Comparison of ENCODE assay signal across 15 cellular contexts in genomic region chr16:51034481-51035109, GRCh38.
DNase-seq lines count a peak whose midpoint lies in the region; ATAC-seq and TF ChIP-seq lines count a peak whose summit lies in the region.
"Had no signal": no experiment of that assay in that cellular context is flagged by ENCODE, and none has a peak within 500 bp of the region (broad histone marks: within the 10 kb centered on the region; RNA-seq: fewer than 3 reads in every experiment).

No MANE protein-coding gene starts in this region.

- H3K36me3 ChIP-seq in A673 (ENCODE audit: insufficient read depth, low read length, poor library complexity, severe bottlenecking) (no peaks in the 10 kb centered on the region), GM23338 (ENCODE audit: insufficient read depth) (no peaks in the 10 kb centered on the region), BE2C (no peaks in the 10 kb centered on the region)
- H3K36me3 ChIP-seq: esophagus muscularis mucosa had no signal

- CTCF ChIA-PET in A673 (lab: Charles Lee), result no interaction called here
- CTCF ChIA-PET in activated CD8-positive, alpha-beta T cell treated with anti-CD3 and anti-CD28 coated beads, Interleukin-2, amount 10 ng/mL, durations not matched to agents 7 days and 5 days (lab: Charles Lee), result no interaction called here

- H3K27me3 ChIP-seq in A673 (replicated peaks; ENCODE audit: insufficient read depth, low read depth, low read length, poor library complexity), result peaks cover 4% of the 10 kb centered on the region
- H3K27me3 ChIP-seq in GM23338 (ENCODE audit: insufficient read depth), result no peaks in the 10 kb centered on the region
- H3K27me3 ChIP-seq in BE2C, result no peaks in the 10 kb centered on the region
- H3K27me3 ChIP-seq: esophagus muscularis mucosa had no signal

- H2AFZ ChIP-seq in GM23338, result no peak overlapping the region

- H3K4me1 Mint-ChIP-seq in GM23338, result peaks cover 21% of the 10 kb centered on the region
- no peaks in the 10 kb centered on the region for H3K4me1 Mint-ChIP-seq in activated CD8-positive, alpha-beta T cell treated with anti-CD3 and anti-CD28 coated beads, Interleukin-2, amount 10 ng/mL, durations not matched to agents 7 days and 5 days (ENCODE audit: low read depth)
- H3K4me1 Mint-ChIP-seq: activated naive CD8-positive, alpha-beta T cell treated with anti-CD3 and anti-CD28 coated beads, Interleukin-2, amount 10 ng/mL, durations not matched to agents 7 days and 5 days; memory B cell had no signal

- H3K36me3 Mint-ChIP-seq in GM23338 (ENCODE audit: low read depth), result no peaks in the 10 kb centered on the region
- no peaks in the 10 kb centered on the region for H3K36me3 Mint-ChIP-seq in activated CD8-positive, alpha-beta T cell treated with anti-CD3 and anti-CD28 coated beads, Interleukin-2, amount 10 ng/mL, durations not matched to agents 7 days and 5 days (ENCODE audit: low read depth)
- H3K36me3 Mint-ChIP-seq: activated CD4-positive, alpha-beta memory T cell treated with anti-CD3 and anti-CD28 coated beads for 36 hours; activated naive CD8-positive, alpha-beta T cell treated with anti-CD3 and anti-CD28 coated beads, Interleukin-2, amount 10 ng/mL, durations not matched to agents 7 days and 5 days; memory B cell had no signal

- H3K4me3 ChIP-seq in A673 (ENCODE audit: low read depth, low read length, poor library complexity, severe bottlenecking) (no peak overlapping the region), GM23338 (no peak overlapping the region), BE2C (ENCODE audit: low read depth, low read length) (no peak overlapping the region)
- H3K4me3 ChIP-seq: esophagus muscularis mucosa had no signal

- DNase-seq in A673 (ENCODE audit: low spot score) (peak; percentile 19), GM23338 (ENCODE audit: low spot score) (no peak), NCI-H2081 treated with DMSO at 0.1 percent for 48 hours (lab: John Stamatoyannopoulos, UW) (peak; percentile 43), cerebellar cortex (ENCODE audit: low spot score) (peak; percentile 1), dedifferentiated amniotic fluid mesenchymal stem cell (ENCODE audit: extremely low spot score) (no peak), BE2C (no peak)
- no peak for DNase-seq in activated CD8-positive, alpha-beta T cell treated with anti-CD3 and anti-CD28 coated beads, Interleukin-2, amount 10 ng/mL, durations not matched to agents 7 days and 5 days
- DNase-seq: activated CD4-positive, alpha-beta memory T cell treated with anti-CD3 and anti-CD28 coated beads for 36 hours; activated naive CD8-positive, alpha-beta T cell treated with anti-CD3 and anti-CD28 coated beads, Interleukin-2, amount 10 ng/mL, durations not matched to agents 7 days and 5 days; activated T-cell treated with anti-CD3 and anti-CD28 coated beads, Interleukin-2, amount 50 U/mL, for 72 hours; NCI-H526 treated with DMSO at 0.1 percent for 48 hours; nephron progenitor cell had no signal

- ATAC-seq in GM23338, result no peak
- no peak for ATAC-seq in activated CD8-positive, alpha-beta T cell treated with anti-CD3 and anti-CD28 coated beads, Interleukin-2, amount 10 ng/mL, durations not matched to agents 7 days and 5 days
- no peak for ATAC-seq in GM18498 (IDR thresholded peaks at IDR 0.05; ENCODE audit: unreplicated experiment)
- ATAC-seq: activated T-cell treated with anti-CD3 and anti-CD28 coated beads, Interleukin-2, amount 50 U/mL, for 72 hours had no signal

- H3K4me1 ChIP-seq in A673 (ENCODE audit: insufficient read depth, low read length, poor library complexity, severe bottlenecking) (peaks cover 7% of the 10 kb centered on the region), GM23338 (ENCODE audit: insufficient read depth) (peaks cover 17% of the 10 kb centered on the region), BE2C (no peaks in the 10 kb centered on the region)

- no peaks in the 10 kb centered on the region for H3K9me3 ChIP-seq in A673 (ENCODE audit: low read depth, low read length, poor library complexity, severe bottlenecking)
- no peaks in the 10 kb centered on the region for H3K9me3 ChIP-seq in BE2C
- H3K9me3 ChIP-seq: esophagus muscularis mucosa had no signal

- no peaks in the 10 kb centered on the region; the same call in 1 of the 3 replicates for H3K9me3 Mint-ChIP-seq in GM23338
- H3K9me3 Mint-ChIP-seq in activated CD8-positive, alpha-beta T cell treated with anti-CD3 and anti-CD28 coated beads, Interleukin-2, amount 10 ng/mL, durations not matched to agents 7 days and 5 days (ENCODE audit: insufficient read depth), result no peaks in the 10 kb centered on the region
- H3K9me3 Mint-ChIP-seq: activated CD4-positive, alpha-beta memory T cell treated with anti-CD3 and anti-CD28 coated beads for 36 hours; activated naive CD8-positive, alpha-beta T cell treated with anti-CD3 and anti-CD28 coated beads, Interleukin-2, amount 10 ng/mL, durations not matched to agents 7 days and 5 days; activated T-cell treated with anti-CD3 and anti-CD28 coated beads, Interleukin-2, amount 50 U/mL, for 72 hours; nephron progenitor cell had no signal

- peak overlapping the region; percentile 58 for H3K4me2 ChIP-seq in GM23338

- H3K4me3 Mint-ChIP-seq in GM23338, result no peak overlapping the region
- no peak overlapping the region for H3K4me3 Mint-ChIP-seq in activated CD8-positive, alpha-beta T cell treated with anti-CD3 and anti-CD28 coated beads, Interleukin-2, amount 10 ng/mL, durations not matched to agents 7 days and 5 days
- H3K4me3 Mint-ChIP-seq: activated CD4-positive, alpha-beta memory T cell treated with anti-CD3 and anti-CD28 coated beads for 36 hours; activated naive CD8-positive, alpha-beta T cell treated with anti-CD3 and anti-CD28 coated beads, Interleukin-2, amount 10 ng/mL, durations not matched to agents 7 days and 5 days; activated T-cell treated with anti-CD3 and anti-CD28 coated beads, Interleukin-2, amount 50 U/mL, for 72 hours; memory B cell; nephron progenitor cell had no signal

- no peaks in the 10 kb centered on the region for H3K79me2 ChIP-seq in GM23338 (replicated peaks; ENCODE audit: insufficient read depth)

- no peaks in the 10 kb centered on the region for H3F3A ChIP-seq in GM23338 (replicated peaks; ENCODE audit: low read depth)

- POLR2A ChIA-PET in A673 (lab: Charles Lee; ENCODE audit: low non-redundant PET), result no interaction called here
- POLR2A ChIA-PET in activated CD8-positive, alpha-beta T cell treated with anti-CD3 and anti-CD28 coated beads, Interleukin-2, amount 10 ng/mL, durations not matched to agents 7 days and 5 days (lab: Charles Lee), result no interaction called here

- H3K27ac ChIP-seq in A673 (ENCODE audit: low read depth, low read length, poor library complexity, severe bottlenecking) (no peak overlapping the region), GM23338 (ENCODE audit: low read depth) (no peak overlapping the region)
- H3K27ac ChIP-seq: esophagus muscularis mucosa had no signal

- intact Hi-C loops in A673 (cut with micrococcal nuclease; ENCODE audit: unreplicated experiment), result no loop called here

- no peaks in the 10 kb centered on the region for H4K20me1 ChIP-seq in GM23338 (replicated peaks; ENCODE audit: insufficient read depth)

- BruUV-seq in A673 (replicated peaks; lab: Mats Ljungman, UMichigan), result no TSS peak

- TF ChIP-seq CTCF in A673 (conservative IDR thresholded peaks at IDR 0.05; ENCODE audit: low read depth, low read length) (no peak), GM23338 (conservative IDR thresholded peaks at IDR 0.05; ENCODE audit: low read depth in 2 of 2) (no peak), BE2C (IDR thresholded peaks at IDR 0.05; ENCODE audit: low read depth, low read length) (no peak)

- no peak overlapping the region; the same call in 1 of the 2 replicates for H3K27ac Mint-ChIP-seq in GM23338
- H3K27ac Mint-ChIP-seq in activated CD8-positive, alpha-beta T cell treated with anti-CD3 and anti-CD28 coated beads, Interleukin-2, amount 10 ng/mL, durations not matched to agents 7 days and 5 days, result no peak overlapping the region
- H3K27ac Mint-ChIP-seq: activated CD4-positive, alpha-beta memory T cell treated with anti-CD3 and anti-CD28 coated beads for 36 hours; activated naive CD8-positive, alpha-beta T cell treated with anti-CD3 and anti-CD28 coated beads, Interleukin-2, amount 10 ng/mL, durations not matched to agents 7 days and 5 days; activated T-cell treated with anti-CD3 and anti-CD28 coated beads, Interleukin-2, amount 50 U/mL, for 72 hours; memory B cell; nephron progenitor cell had no signal

- peaks cover 5% of the 10 kb centered on the region for H3K27me3 Mint-ChIP-seq in GM23338 (ENCODE audit: insufficient read depth, low read depth, poor library complexity)
- H3K27me3 Mint-ChIP-seq in activated CD8-positive, alpha-beta T cell treated with anti-CD3 and anti-CD28 coated beads, Interleukin-2, amount 10 ng/mL, durations not matched to agents 7 days and 5 days (ENCODE audit: low read depth), result no peaks in the 10 kb centered on the region
- H3K27me3 Mint-ChIP-seq: activated CD4-positive, alpha-beta memory T cell treated with anti-CD3 and anti-CD28 coated beads for 36 hours had no signal

- H3K9me2 ChIP-seq in GM23338 (ENCODE audit: insufficient read depth), result 0 out of 2 replicates have a peak, but pooled peaks cover 4% of the 10 kb centered on the region

TF ChIP-seq in GM23338, 12 proteins besides CTCF, POLR2A, EP300 and RAD21 (continues in another document):
- no peak for TF ChIP-seq EZH2 (IDR thresholded peaks at IDR 0.05; ENCODE audit: low read depth, unreplicated experiment)
- TF ChIP-seq JUNB (IDR thresholded peaks at IDR 0.05; ENCODE audit: unreplicated experiment), result no peak
- no peak for TF ChIP-seq CREB1 (CRISPR knock-in tag; IDR thresholded peaks at IDR 0.05; ENCODE audit: low read depth)
- no peak for TF ChIP-seq EZH2phosphoT487 (IDR thresholded peaks at IDR 0.05; ENCODE audit: unreplicated experiment)
- no peak for TF ChIP-seq NANOG (IDR thresholded peaks at IDR 0.05; ENCODE audit: borderline replicate concordance)
- no peak for TF ChIP-seq STAT1 (IDR thresholded peaks at IDR 0.05; ENCODE audit: unreplicated experiment)

Comparison
In these comparisons a context has a peak if more than half of its experiments do, and no peak if none do; other contexts are left out.
1. DNase-seq: peak in A673 (single experiment), NCI-H2081 treated with DMSO at 0.1 percent for 48 hours (single experiment) and cerebellar cortex (single experiment); none in GM23338 (single experiment), activated CD8-positive, alpha-beta T cell treated with anti-CD3 and anti-CD28 coated beads, Interleukin-2, amount 10 ng/mL, durations not matched to agents 7 days and 5 days (single experiment), dedifferentiated amniotic fluid mesenchymal stem cell (single experiment) and BE2C (single experiment).